8 cellular contexts compared by ENCODE assay signal in genomic region chr7:45919947-45920542, GRCh38. TPM values are rescaled to one million over a fixed set of nuclear protein-coding genes. Genes with fewer than 3 reads are reported as not detected.
DNase-seq lines count a peak whose midpoint lies in the region; ATAC-seq and TF ChIP-seq lines count a peak whose summit lies in the region.

No MANE protein-coding gene starts in this region.

- POLR2A ChIA-PET in AG04450 (lab: Yijun Ruan, JAX): interaction anchor here (1.2 to 1.5 kb wide), 3 partner anchors 27 to 1161 kb away, joined by 3 to 6 read pairs (median 5); no protein-coding TSS in a partner anchor

- CTCF ChIA-PET in AG04450 (lab: Charles Lee): interaction anchor here (0.7 to 9.5 kb wide), 2 partner anchors 151 to 430 kb away, joined by 3 to 167 read pairs; no protein-coding TSS in a partner anchor

- H3K9me3 ChIP-seq in AG04450 (ENCODE audit: control insufficient read depth, insufficient read depth, low read length) (no peaks in the 10 kb centered on the region), endodermal cell (ENCODE audit: control insufficient read depth, low read length) (no peaks in the 10 kb centered on the region), BE2C (no peaks in the 10 kb centered on the region)

- H3K4me3 Mint-ChIP-seq in IgD-negative memory B cell (peak overlapping the region in 3 of 4 donors; percentile 63 to 80 (median 69)), endodermal cell (peak overlapping the region; percentile 60)
- H3K4me3 Mint-ChIP-seq in natural killer cell treated with Interleukin-12 subunit alpha and Interleukin-12 subunit beta and Interleukin-15 and Interleukin-18, amount 100 ng/mL, for 72 hours: peak overlapping the region; percentile 82

- H3K27ac ChIP-seq in AG04450 (ENCODE audit: low read depth, low read length) (no peak overlapping the region), endodermal cell (ENCODE audit: low read depth, low read length) (no peak overlapping the region)

- TF ChIP-seq CTCF in AG04450 (IDR thresholded peaks at IDR 0.05; ENCODE audit: low read depth, low read length) (no peak), endodermal cell (conservative IDR thresholded peaks at IDR 0.05) (no peak), BE2C (IDR thresholded peaks at IDR 0.05; ENCODE audit: low read depth, low read length) (no peak)

- H3K36me3 Mint-ChIP-seq in IgD-negative memory B cell: no peaks in the 10 kb centered on the region
- no peaks in the 10 kb centered on the region for H3K36me3 Mint-ChIP-seq in endodermal cell (ENCODE audit: low read depth)
- H3K36me3 Mint-ChIP-seq in natural killer cell treated with Interleukin-12 subunit alpha and Interleukin-12 subunit beta and Interleukin-15 and Interleukin-18, amount 100 ng/mL, for 72 hours: no peaks in the 10 kb centered on the region

- H3K9me3 Mint-ChIP-seq in IgD-negative memory B cell (no peaks in the 10 kb centered on the region), endodermal cell (no peaks in the 10 kb centered on the region)
- no peaks in the 10 kb centered on the region for H3K9me3 Mint-ChIP-seq in natural killer cell treated with Interleukin-12 subunit alpha and Interleukin-12 subunit beta and Interleukin-15 and Interleukin-18, amount 100 ng/mL, for 72 hours

- 13 to 28% methylated on average over 15 to 23 of the region's 23 CpGs for WGBS in endodermal cell (ENCODE audit: insufficient coverage in 1 of 2, insufficient read length in 1 of 2), 2 experiments

- peak overlapping the region; percentile 30 for H3K9ac ChIP-seq in endodermal cell (ENCODE audit: extremely low read depth, low read length, poor library complexity, severe bottlenecking)

- peaks cover 3 to 10% (median 7%) of the 10 kb centered on the region in 3 donors for H3K4me1 Mint-ChIP-seq in IgD-negative memory B cell
- H3K4me1 Mint-ChIP-seq in endodermal cell: peaks cover 13% of the 10 kb centered on the region
- peaks cover 10 to 24% of the 10 kb centered on the region in 2 donors for H3K4me1 Mint-ChIP-seq in natural killer cell treated with Interleukin-12 subunit alpha and Interleukin-12 subunit beta and Interleukin-15 and Interleukin-18, amount 100 ng/mL, for 72 hours (ENCODE audit: low read depth in 2 of 2)

- H3K27ac Mint-ChIP-seq in IgD-negative memory B cell (no peak overlapping the region), endodermal cell (no peak overlapping the region)
- H3K27ac Mint-ChIP-seq in natural killer cell treated with Interleukin-12 subunit alpha and Interleukin-12 subunit beta and Interleukin-15 and Interleukin-18, amount 100 ng/mL, for 72 hours: no peak overlapping the region

- no peaks in the 10 kb centered on the region for H3K36me3 ChIP-seq in endodermal cell (ENCODE audit: control insufficient read depth, insufficient read depth, low read length)
- no peaks in the 10 kb centered on the region for H3K36me3 ChIP-seq in BE2C

- ATAC-seq in natural killer cell treated with Interleukin-12 subunit alpha and Interleukin-12 subunit beta and Interleukin-15 and Interleukin-18, amount 100 ng/mL, for 72 hours: no peak
- no peak for ATAC-seq in HG02970 (IDR thresholded peaks at IDR 0.05; ENCODE audit: low FRiP score, unreplicated experiment)

- no peaks in the 10 kb centered on the region for H3K4me1 ChIP-seq in endodermal cell (ENCODE audit: control insufficient read depth, insufficient read depth, low read length)
- H3K4me1 ChIP-seq in BE2C: no peaks in the 10 kb centered on the region

- no peak for DNase-seq in AG04450 (ENCODE audit: low read depth, low spot score)
- DNase-seq in endodermal cell: no peak
- no peak for DNase-seq in natural killer cell treated with Interleukin-12 subunit alpha and Interleukin-12 subunit beta and Interleukin-15 and Interleukin-18, amount 100 ng/mL, for 72 hours (ENCODE audit: low spot score)
- no peak for DNase-seq in BE2C
- DNase-seq in HCEC 1CT: no peak
- DNase-seq in globus pallidus (ENCODE audit: low spot score): no peak

- H3K27me3 ChIP-seq in AG04450 (ENCODE audit: control insufficient read depth, insufficient read depth, low read length): no peaks in the 10 kb centered on the region
- peaks cover 85% of the 10 kb centered on the region for H3K27me3 ChIP-seq in endodermal cell (ENCODE audit: control insufficient read depth, insufficient read depth, low read length, poor library complexity, severe bottlenecking)
- H3K27me3 ChIP-seq in BE2C: peaks cover 69% of the 10 kb centered on the region

- peaks cover 60% of the 10 kb centered on the region for H3K27me3 Mint-ChIP-seq in IgD-negative memory B cell
- peaks cover 88% of the 10 kb centered on the region for H3K27me3 Mint-ChIP-seq in endodermal cell (ENCODE audit: insufficient read depth)
- peaks cover 14 to 34% of the 10 kb centered on the region in 2 donors for H3K27me3 Mint-ChIP-seq in natural killer cell treated with Interleukin-12 subunit alpha and Interleukin-12 subunit beta and Interleukin-15 and Interleukin-18, amount 100 ng/mL, for 72 hours

- peak overlapping the region; percentile 67 for H3K4me3 ChIP-seq in AG04450 (ENCODE audit: low read depth, low read length)
- H3K4me3 ChIP-seq in endodermal cell (ENCODE audit: low read length): peak overlapping the region; percentile 74
- no peak overlapping the region for H3K4me3 ChIP-seq in BE2C (ENCODE audit: low read depth, low read length)

RNA-seq across cellular contexts. Expression of gene IGFBP3, which starts 1.0 kb away (rescaled TPM):
- polyA plus RNA-seq in AG04450 (2011; rRNA removed) (169 and 220 TPM in 2 replicates), IgD-negative memory B cell (0.33 TPM)
- polyA minus RNA-seq in AG04450 (2011; rRNA and poly(A)+ RNA removed): 77.4 and 91.0 TPM in 2 replicates
- 10 to 100 TPM in 1 of 2 donors, 1 to 10 TPM in 1; 7.4 to 20.3 TPM for total RNA-seq in endodermal cell
- 19.3 TPM for polyA plus RNA-seq in endodermal cell (2013, experiment 1 of 2)
- polyA plus RNA-seq in endodermal cell (2013, experiment 2 of 2): 13.4 TPM
- 1 to 10 TPM in 1 of 2 donors, not detected in 1; 1.7 TPM for total RNA-seq in natural killer cell treated with Interleukin-12 subunit alpha and Interleukin-12 subunit beta and Interleukin-15 and Interleukin-18, amount 100 ng/mL, for 72 hours
- 1.5 TPM for polyA plus RNA-seq in BE2C (2012; ENCODE audit: insufficient read depth, insufficient read length, low read depth)

RNA-seq across cellular contexts. Expression of gene IGFBP1, which starts 31.8 kb away (rescaled TPM):
- polyA plus RNA-seq in AG04450 (2011; rRNA removed) (0.07 TPM in 1 of 2 replicates, not detected in the other), IgD-negative memory B cell (not detected)
- polyA minus RNA-seq in AG04450 (2011; rRNA and poly(A)+ RNA removed): not detected in 2 replicates
- total RNA-seq in endodermal cell: not detected
- not detected for polyA plus RNA-seq in endodermal cell (2013, experiment 1 of 2)
- not detected for polyA plus RNA-seq in endodermal cell (2013, experiment 2 of 2)
- total RNA-seq in natural killer cell treated with Interleukin-12 subunit alpha and Interleukin-12 subunit beta and Interleukin-15 and Interleukin-18, amount 100 ng/mL, for 72 hours: not detected
- not detected for polyA plus RNA-seq in BE2C (2012; ENCODE audit: insufficient read depth, insufficient read length, low read depth)

RNA-seq across cellular contexts. Expression of gene CCDC201, which starts 47.2 kb away (rescaled TPM):
- not detected in 2 replicates for polyA plus RNA-seq in AG04450 (2011; rRNA removed)
- not detected in 2 replicates for polyA minus RNA-seq in AG04450 (2011; rRNA and poly(A)+ RNA removed)
- polyA plus RNA-seq in IgD-negative memory B cell: not detected
- total RNA-seq in endodermal cell: not detected
- polyA plus RNA-seq in endodermal cell (2013, experiment 1 of 2): not detected
- polyA plus RNA-seq in endodermal cell (2013, experiment 2 of 2): not detected
- total RNA-seq in natural killer cell treated with Interleukin-12 subunit alpha and Interleukin-12 subunit beta and Interleukin-15 and Interleukin-18, amount 100 ng/mL, for 72 hours: not detected
- not detected for polyA plus RNA-seq in BE2C (2012; ENCODE audit: insufficient read depth, insufficient read length, low read depth)
